In genomic region chr2:27211943-27212625, GRCh38 we compare ENCODE assay signal across 8 cellular contexts. TPM values are rescaled to one million over a fixed set of nuclear protein-coding genes. Genes with fewer than 3 reads are reported as not detected.
DNase-seq lines count a peak whose midpoint lies in the region; ATAC-seq and TF ChIP-seq lines count a peak whose summit lies in the region.

A gene with protein sequence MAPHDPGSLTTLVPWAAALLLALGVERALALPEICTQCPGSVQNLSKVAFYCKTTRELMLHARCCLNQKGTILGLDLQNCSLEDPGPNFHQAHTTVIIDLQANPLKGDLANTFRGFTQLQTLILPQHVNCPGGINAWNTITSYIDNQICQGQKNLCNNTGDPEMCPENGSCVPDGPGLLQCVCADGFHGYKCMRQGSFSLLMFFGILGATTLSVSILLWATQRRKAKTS (plus strand): TSS chr2:27212041. CDS start chr2:27212369, 328 bp downstream.
Gene SLC5A6 (minus strand): TSS chr2:27212268. CDS start chr2:27207650, 4,618 bp downstream.

- no peaks in the 10 kb centered on the region for H3K9me2 ChIP-seq in Loucy (replicated peaks; ENCODE audit: low read depth, low read length)

- H3K27ac ChIP-seq in RWPE1 = peak within 1 kb of the TSS; percentile 92

- DNase-seq in ELF-1 (ENCODE audit: low read depth, low spot score) = peak; percentile 93
- peak; percentile 98 for DNase-seq in H7
- peak; percentile 91 for DNase-seq in RWPE1 (ENCODE audit: low spot score)
- DNase-seq in activated T-helper 2 cell treated with anti-CD3 and anti-CD28 coated beads, Interferon-gamma antibody, Interleukin-2, Interleukin-4, amounts not matched to agents 10 μg/mL and 5 μg/mL and 100 μg/mL, durations not matched to agents 14 hours and 24 hours and 36 hours (ENCODE audit: low spot score) = peak; percentile 88
- peak; percentile 80 for DNase-seq in fibroblast of mammary gland (ENCODE audit: low read depth)
- DNase-seq in natural killer cell = peak; percentile 92
- DNase-seq in stimulated activated naive CD4-positive, alpha-beta T cell (lab: John Stamatoyannopoulos, UW) = peak; percentile 78 to 97 (median 92)

- H3K4me3 Mint-ChIP-seq in activated T-helper 2 cell treated with anti-CD3 and anti-CD28 coated beads, Interferon-gamma antibody, Interleukin-2, Interleukin-4, amounts not matched to agents 10 μg/mL and 5 μg/mL and 100 μg/mL, durations not matched to agents 14 hours and 24 hours and 36 hours (ENCODE audit: low read depth) = peak within 1 kb of the TSS; percentile 98
- peak within 1 kb of the TSS; percentile 100 for H3K4me3 Mint-ChIP-seq in natural killer cell

- POLR2A ChIA-PET in RWPE1 (lab: Yijun Ruan, JAX; ENCODE audit: low non-redundant PET) = interaction anchor here (0.6 kb wide), 1 partner anchor 41 kb away, joined by 3 read pairs; no protein-coding TSS in a partner anchor

- no peaks in the 10 kb centered on the region for H3K27me3 Mint-ChIP-seq in activated T-helper 2 cell treated with anti-CD3 and anti-CD28 coated beads, Interferon-gamma antibody, Interleukin-2, Interleukin-4, amounts not matched to agents 10 μg/mL and 5 μg/mL and 100 μg/mL, durations not matched to agents 14 hours and 24 hours and 36 hours (ENCODE audit: low read depth)
- H3K27me3 Mint-ChIP-seq in natural killer cell (ENCODE audit: low read depth in 2 of 2) = no peaks in the 10 kb centered on the region

- peak within 1 kb of the TSS; percentile 95 for H3K9ac ChIP-seq in Loucy (ENCODE audit: low read depth, low read length, poor library complexity, severe bottlenecking)

- H3K9me3 Mint-ChIP-seq in activated T-helper 2 cell treated with anti-CD3 and anti-CD28 coated beads, Interferon-gamma antibody, Interleukin-2, Interleukin-4, amounts not matched to agents 10 μg/mL and 5 μg/mL and 100 μg/mL, durations not matched to agents 14 hours and 24 hours and 36 hours = no peaks in the 10 kb centered on the region
- no peaks in the 10 kb centered on the region for H3K9me3 Mint-ChIP-seq in natural killer cell

- H3K4me2 ChIP-seq in Loucy (ENCODE audit: low read depth, low read length, poor library complexity, severe bottlenecking) = peak within 1 kb of the TSS; percentile 90

- H3K79me2 ChIP-seq in Loucy (ENCODE audit: insufficient read depth, low read length) = peaks cover 48% of the 10 kb centered on the region

- H3K4me3 ChIP-seq in H7 (ENCODE audit: insufficient read depth, low read depth, low read length) (peak within 1 kb of the TSS; percentile 95), Loucy (ENCODE audit: low read length, poor library complexity, severe bottlenecking) (peak within 1 kb of the TSS; percentile 88), fibroblast of mammary gland (ENCODE audit: control insufficient read depth, low read depth, low read length) (peak within 1 kb of the TSS; percentile 82)

- no peaks in the 10 kb centered on the region for H3F3A ChIP-seq in Loucy (ENCODE audit: low read depth)

- peaks cover 32% of the 10 kb centered on the region for H3K4me1 Mint-ChIP-seq in activated T-helper 2 cell treated with anti-CD3 and anti-CD28 coated beads, Interferon-gamma antibody, Interleukin-2, Interleukin-4, amounts not matched to agents 10 μg/mL and 5 μg/mL and 100 μg/mL, durations not matched to agents 14 hours and 24 hours and 36 hours (ENCODE audit: low read depth)
- H3K4me1 Mint-ChIP-seq in natural killer cell = peaks cover 26 to 42% of the 10 kb centered on the region in 2 donors

- CTCF ChIA-PET in RWPE1 (lab: Yijun Ruan, JAX) = interaction anchor here (0.7 kb wide), 1 partner anchor 102 kb away, joined by 3 read pairs; no protein-coding TSS in a partner anchor

- peaks cover 34% of the 10 kb centered on the region for H3K4me1 ChIP-seq in Loucy (ENCODE audit: insufficient read depth, low read length, poor library complexity, severe bottlenecking)

- intact Hi-C loops in activated T-helper 2 cell treated with anti-CD3 and anti-CD28 coated beads, Interferon-gamma antibody, Interleukin-2, Interleukin-4, amounts not matched to agents 10 μg/mL and 5 μg/mL and 100 μg/mL, durations not matched to agents 14 hours and 24 hours and 36 hours (cut with micrococcal nuclease) = loop anchor here (1.0 to 5.0 kb wide), 4 partner anchors 78 to 161 kb away; partner anchors contain the start of genes AGBL5, EIF2B4, KHK and PREB
- intact Hi-C loops in natural killer cell (cut with micrococcal nuclease) = loop anchor here (1.0 to 5.0 kb wide), 4 partner anchors 78 to 275 kb away; partner anchors contain the start of genes GTF3C2, IFT172, KHK and PREB

- TF ChIP-seq CTCF in Loucy (conservative IDR thresholded peaks at IDR 0.05; ENCODE audit: low read length) = no peak
- TF ChIP-seq CTCF in RWPE1 (conservative IDR thresholded peaks at IDR 0.05; ENCODE audit: low read depth) = no peak
- no peak for TF ChIP-seq CTCF in fibroblast of mammary gland (conservative IDR thresholded peaks at IDR 0.05; ENCODE audit: control insufficient read depth, insufficient read depth, low read depth, low read length)
- no peak for TF ChIP-seq CTCF in natural killer cell (IDR thresholded peaks at IDR 0.05)

- H2AFZ ChIP-seq in Loucy (ENCODE audit: low read length) = peak within 1 kb of the TSS; percentile 90

- no peaks in the 10 kb centered on the region for H4K20me1 ChIP-seq in Loucy (ENCODE audit: insufficient read depth, low read length, poor library complexity, severe bottlenecking)

- no peaks in the 10 kb centered on the region for H3K27me3 ChIP-seq in H7 (ENCODE audit: control insufficient read depth, insufficient read depth, low read length)
- no peaks in the 10 kb centered on the region for H3K27me3 ChIP-seq in Loucy (ENCODE audit: insufficient read depth, low read length, poor library complexity, severe bottlenecking)

- H3K9me3 ChIP-seq in Loucy (ENCODE audit: insufficient read depth, low read depth, low read length) = no peaks in the 10 kb centered on the region

- H3K36me3 ChIP-seq in H7 (replicated peaks; ENCODE audit: control insufficient read depth, insufficient read depth, low read length) (peaks cover 22% of the 10 kb centered on the region), Loucy (ENCODE audit: insufficient read depth, low read length) (no peaks in the 10 kb centered on the region)

- H3K27ac Mint-ChIP-seq in activated T-helper 2 cell treated with anti-CD3 and anti-CD28 coated beads, Interferon-gamma antibody, Interleukin-2, Interleukin-4, amounts not matched to agents 10 μg/mL and 5 μg/mL and 100 μg/mL, durations not matched to agents 14 hours and 24 hours and 36 hours = peak within 1 kb of the TSS; percentile 99
- H3K27ac Mint-ChIP-seq in natural killer cell = peak within 1 kb of the TSS; percentile 99 to 100

- ATAC-seq in natural killer cell = peak; percentile 89 to 96 (median 89)

- H3K36me3 Mint-ChIP-seq in activated T-helper 2 cell treated with anti-CD3 and anti-CD28 coated beads, Interferon-gamma antibody, Interleukin-2, Interleukin-4, amounts not matched to agents 10 μg/mL and 5 μg/mL and 100 μg/mL, durations not matched to agents 14 hours and 24 hours and 36 hours (ENCODE audit: low read depth) = peaks cover 60% of the 10 kb centered on the region
- no peaks in the 10 kb centered on the region for H3K36me3 Mint-ChIP-seq in natural killer cell

RNA-seq across cellular contexts. Expression of the first gene that starts in this region (rescaled TPM):
- 182 and 203 TPM in 2 replicates for total RNA-seq in H7 (2014; rRNA removed; shearing (Covaris generic))
- total RNA-seq in activated T-helper 2 cell treated with anti-CD3 and anti-CD28 coated beads, Interferon-gamma antibody, Interleukin-2, Interleukin-4, amounts not matched to agents 10 μg/mL and 5 μg/mL and 100 μg/mL, durations not matched to agents 14 hours and 24 hours and 36 hours = 107 and 114 TPM in 2 replicates
- total RNA-seq in natural killer cell = 10 to 100 TPM; 65.5 to 76.6 (median 76.5) TPM

RNA-seq across cellular contexts. Expression of gene SLC5A6, which starts in this region (rescaled TPM):
- 76.2 and 120 TPM in 2 replicates for total RNA-seq in H7 (2014; rRNA removed; shearing (Covaris generic))
- 70.7 and 73.9 TPM in 2 replicates for total RNA-seq in activated T-helper 2 cell treated with anti-CD3 and anti-CD28 coated beads, Interferon-gamma antibody, Interleukin-2, Interleukin-4, amounts not matched to agents 10 μg/mL and 5 μg/mL and 100 μg/mL, durations not matched to agents 14 hours and 24 hours and 36 hours
- 100 to 1,000 TPM in 1 of 3 donors, 10 to 100 TPM in 2; 86.2 to 102 (median 93.7) TPM for total RNA-seq in natural killer cell

Comparison
In these comparisons a context has a peak if more than half of its experiments do, and no peak if none do; other contexts are left out.
1. Peak in every context shown above with its lines: DNase-seq, ATAC-seq, H3K4me3 ChIP-seq and H3K27ac ChIP-seq.